ENCODE assay signal across 12 cellular contexts in genomic region chr11:2807801-2808241, GRCh38.
DNase-seq lines count a peak whose midpoint lies in the region; ATAC-seq, FAIRE-seq and TF ChIP-seq lines count a peak whose summit lies in the region.
"Had no signal": no experiment of that assay in that cellular context is flagged by ENCODE, and none has a peak within 500 bp of the region (broad histone marks: within the 10 kb centered on the region; RNA-seq: fewer than 3 reads in every experiment).

No MANE protein-coding gene starts in this region.

- H3K27ac ChIP-seq in adrenal gland (peak overlapping the region in 3 of 5 donors; percentile 34 to 80 (median 37)), rectal smooth muscle tissue (ENCODE audit: low read depth, low read length) (peak overlapping the region; percentile 57)
- H3K27ac ChIP-seq: brain microvascular endothelial cell had no signal

- intact Hi-C loops in CD14-positive monocyte (cut with micrococcal nuclease), result no loop called here
- intact Hi-C loops in adrenal gland (cut with DNase I), result no loop called here
- intact Hi-C loops in left colon (cut with DNase I, micrococcal nuclease), result no loop called here

- peaks cover 23 to 24% of the 10 kb centered on the region in 2 donors for H3K36me3 Mint-ChIP-seq in CD14-positive monocyte

- no peaks in the 10 kb centered on the region for H3K9me3 ChIP-seq in adrenal gland (replicated peaks in 1 of 3)

- H3K4me1 ChIP-seq in adrenal gland (replicated peaks in 1 of 2), result peaks cover 0 to 19% of the 10 kb centered on the region in 2 donors
- H3K4me1 ChIP-seq in rectal smooth muscle tissue (ENCODE audit: control insufficient read depth, insufficient read depth, low read length), result peaks cover 18% of the 10 kb centered on the region

- no peak overlapping the region for H3K9ac ChIP-seq in rectal smooth muscle tissue (ENCODE audit: low read length)

- peaks cover 0 to 8% (median 4%) of the 10 kb centered on the region in 7 donors for H3K9me3 Mint-ChIP-seq in CD14-positive monocyte

- FAIRE-seq in HTR-8/SVneo (lab: Jason Lieb, UNC), result no peak

- peaks cover 33% of the 10 kb centered on the region for H3K4me1 Mint-ChIP-seq in CD14-positive monocyte

- peaks cover 1 to 10% (median 5%) of the 10 kb centered on the region in 3 donors for H3K27me3 Mint-ChIP-seq in CD14-positive monocyte (ENCODE audit: low read depth in 3 of 3)
- H3K27me3 Mint-ChIP-seq: B cell had no signal

- ATAC-seq in left colon, result no peak
- ATAC-seq in HG03521 (IDR thresholded peaks at IDR 0.05; ENCODE audit: unreplicated experiment), result no peak

- no peak overlapping the region for H3K27ac Mint-ChIP-seq in CD14-positive monocyte
- H3K27ac Mint-ChIP-seq: B cell had no signal

- H3K4me3 Mint-ChIP-seq in CD14-positive monocyte, result no peak overlapping the region
- H3K4me3 Mint-ChIP-seq: B cell had no signal

- TF ChIP-seq CTCF in CD14-positive monocyte (IDR thresholded peaks at IDR 0.05), result no peak
- TF ChIP-seq CTCF in adrenal gland (IDR thresholded peaks at IDR 0.05), result no peak

- WGBS in adrenal gland, 4 donors, result 82 to 88% (median 85%) methylated on average over 6 to 11 of the region's 11 CpGs

- H3K36me3 ChIP-seq in adrenal gland (replicated peaks in 1 of 2) (no peaks in the 10 kb centered on the region), rectal smooth muscle tissue (ENCODE audit: control insufficient read depth, insufficient read depth, low read length) (no peaks in the 10 kb centered on the region)
- H3K36me3 ChIP-seq: brain microvascular endothelial cell had no signal

- H3K27me3 ChIP-seq in adrenal gland (no peaks in the 10 kb centered on the region), rectal smooth muscle tissue (ENCODE audit: control insufficient read depth, insufficient read depth, low read length) (no peaks in the 10 kb centered on the region)

- no peak overlapping the region for H3K4me3 ChIP-seq in adrenal gland
- H3K4me3 ChIP-seq in rectal smooth muscle tissue (ENCODE audit: low read length), result no peak overlapping the region
- H3K4me3 ChIP-seq: skin epidermis had no signal

- no peak for TF ChIP-seq POLR2A in adrenal gland (IDR thresholded peaks at IDR 0.05)

- DNase-seq in CD14-positive monocyte (ENCODE audit: low spot score) (peak; percentile 41), adrenal gland (peak; percentile 2 to 50 (median 16)), left colon (peak; percentile 4 to 22), HTR-8/SVneo (ENCODE audit: insufficient read length, low spot score) (no peak), NCI-H2081 (lab: John Stamatoyannopoulos, UW) (no peak), NCI-H2107 (lab: John Stamatoyannopoulos, UW) (no peak)
- DNase-seq: brain microvascular endothelial cell, T1000 had no signal

Comparison
In these comparisons a context has a peak if more than half of its experiments do, and no peak if none do; other contexts are left out.
1. DNase-seq: peak in CD14-positive monocyte (single experiment), adrenal gland (7 of 7) and left colon (2 of 2); none in HTR-8/SVneo (single experiment), NCI-H2081 (0 of 2) and NCI-H2107 (single experiment).